Comparison of ENCODE assay signal across 1 cellular context in genomic region chr13:97429681-97430081, GRCh38.
TF ChIP-seq lines count a peak whose summit lies in the region.

No MANE protein-coding gene starts in this region.

TF ChIP-seq in SK-N-SH treated with all-trans-retinoic acid at 6 μM for 48 hours, 23 proteins besides CTCF, POLR2A, EP300 and RAD21 (continued from another document):
- no peak for TF ChIP-seq TSHZ2 (CRISPR knock-in tag; IDR thresholded peaks at IDR 0.05)
- TF ChIP-seq ZFP30 (CRISPR knock-in tag; IDR thresholded peaks at IDR 0.05) = no peak
- no peak for TF ChIP-seq ZFP3 (CRISPR knock-in tag; IDR thresholded peaks at IDR 0.05)
- TF ChIP-seq ZC3H10 (CRISPR knock-in tag; IDR thresholded peaks at IDR 0.05) = no peak
- TF ChIP-seq, protein P1, sequence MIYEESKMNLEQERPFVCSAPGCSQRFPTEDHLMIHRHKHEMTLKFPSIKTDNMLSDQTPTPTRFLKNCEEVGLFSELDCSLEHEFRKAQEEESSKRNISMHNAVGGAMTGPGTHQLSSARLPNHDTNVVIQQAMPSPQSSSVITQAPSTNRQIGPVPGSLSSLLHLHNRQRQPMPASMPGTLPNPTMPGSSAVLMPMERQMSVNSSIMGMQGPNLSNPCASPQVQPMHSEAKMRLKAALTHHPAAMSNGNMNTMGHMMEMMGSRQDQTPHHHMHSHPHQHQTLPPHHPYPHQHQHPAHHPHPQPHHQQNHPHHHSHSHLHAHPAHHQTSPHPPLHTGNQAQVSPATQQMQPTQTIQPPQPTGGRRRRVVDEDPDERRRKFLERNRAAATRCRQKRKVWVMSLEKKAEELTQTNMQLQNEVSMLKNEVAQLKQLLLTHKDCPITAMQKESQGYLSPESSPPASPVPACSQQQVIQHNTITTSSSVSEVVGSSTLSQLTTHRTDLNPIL (CRISPR knock-in tag; IDR thresholded peaks at IDR 0.05; ENCODE audit: low read depth) = no peak
- TF ChIP-seq TOX (CRISPR knock-in tag; IDR thresholded peaks at IDR 0.05; ENCODE audit: borderline replicate concordance) = no peak
- TF ChIP-seq TCF4 (CRISPR knock-in tag; IDR thresholded peaks at IDR 0.05; ENCODE audit: borderline replicate concordance) = no peak
- TF ChIP-seq, protein P2, sequence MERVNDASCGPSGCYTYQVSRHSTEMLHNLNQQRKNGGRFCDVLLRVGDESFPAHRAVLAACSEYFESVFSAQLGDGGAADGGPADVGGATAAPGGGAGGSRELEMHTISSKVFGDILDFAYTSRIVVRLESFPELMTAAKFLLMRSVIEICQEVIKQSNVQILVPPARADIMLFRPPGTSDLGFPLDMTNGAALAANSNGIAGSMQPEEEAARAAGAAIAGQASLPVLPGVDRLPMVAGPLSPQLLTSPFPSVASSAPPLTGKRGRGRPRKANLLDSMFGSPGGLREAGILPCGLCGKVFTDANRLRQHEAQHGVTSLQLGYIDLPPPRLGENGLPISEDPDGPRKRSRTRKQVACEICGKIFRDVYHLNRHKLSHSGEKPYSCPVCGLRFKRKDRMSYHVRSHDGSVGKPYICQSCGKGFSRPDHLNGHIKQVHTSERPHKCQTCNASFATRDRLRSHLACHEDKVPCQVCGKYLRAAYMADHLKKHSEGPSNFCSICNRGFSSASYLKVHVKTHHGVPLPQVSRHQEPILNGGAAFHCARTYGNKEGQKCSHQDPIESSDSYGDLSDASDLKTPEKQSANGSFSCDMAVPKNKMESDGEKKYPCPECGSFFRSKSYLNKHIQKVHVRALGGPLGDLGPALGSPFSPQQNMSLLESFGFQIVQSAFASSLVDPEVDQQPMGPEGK (CRISPR knock-in tag; IDR thresholded peaks at IDR 0.05; ENCODE audit: borderline replicate concordance) = no peak
- no peak for TF ChIP-seq SNAI2 (CRISPR knock-in tag; IDR thresholded peaks at IDR 0.05)
